ENCODE assay signal across 8 cellular contexts in genomic region chr14:52551696-52552062, GRCh38. TPM values are rescaled to one million over a fixed set of nuclear protein-coding genes. Genes with fewer than 3 reads are reported as not detected.
A peak's percentile ranks its signal among the peaks of the same experiment; 100 is the strongest.
DNase-seq lines count a peak whose midpoint lies in the region; ATAC-seq and TF ChIP-seq lines count a peak whose summit lies in the region.

No MANE protein-coding gene starts in this region.

- H3K9me3 ChIP-seq in parathyroid adenoma (ENCODE audit: control insufficient read depth, low read length) = no peaks in the 10 kb centered on the region

- intact Hi-C loops in activated T-helper 1 cell treated with anti-CD3 and anti-CD28 coated beads, Interleukin-12 subunit alpha, Interleukin-12 subunit beta, Interleukin-2, Interleukin-4 antibody, amounts not matched to agents 30 ng/mL and 10 ng/mL and 1 ng/mL, durations not matched to agents 14 hours and 24 hours and 36 hours (cut with micrococcal nuclease) = loop anchor here (1.0 to 5.0 kb wide), 18 partner anchors 21 to 1454 kb away; partner anchors contain the start of genes DDHD1, ERO1A, FERMT2 and GNG2

- H3K27me3 Mint-ChIP-seq in activated naive CD4-positive, alpha-beta T cell treated with anti-CD3 and anti-CD28 coated beads, Interleukin-2, amount 10 ng/mL, durations not matched to agents 7 days and 5 days = peaks cover 7% of the 10 kb centered on the region
- H3K27me3 Mint-ChIP-seq in activated T-helper 1 cell treated with anti-CD3 and anti-CD28 coated beads, Interleukin-12 subunit alpha, Interleukin-12 subunit beta, Interleukin-2, Interleukin-4 antibody, amounts not matched to agents 30 ng/mL and 10 ng/mL and 1 ng/mL, durations not matched to agents 14 hours and 24 hours and 36 hours (ENCODE audit: insufficient read depth) = peaks cover 20% of the 10 kb centered on the region

- H3K4me3 ChIP-seq in parathyroid adenoma (ENCODE audit: low read depth, low read length) = peak overlapping the region; percentile 78

- H3K27ac ChIP-seq in parathyroid adenoma = peak overlapping the region; percentile 82

- CTCF ChIA-PET in activated naive CD4-positive, alpha-beta T cell treated with anti-CD3 and anti-CD28 coated beads, Interleukin-2, amount 10 ng/mL, durations not matched to agents 7 days and 5 days (lab: Charles Lee) = interaction anchor here (1.0 to 1.5 kb wide), 4 partner anchors 8 to 251 kb away, joined by 3 to 4 read pairs (median 3); no protein-coding TSS in a partner anchor

- H3K36me3 ChIP-seq in parathyroid adenoma (ENCODE audit: control insufficient read depth, insufficient read depth, low read length) = no peaks in the 10 kb centered on the region

- H3K9ac ChIP-seq in parathyroid adenoma = peak overlapping the region; percentile 34

- peak; percentile 16 for TF ChIP-seq CTCF in parathyroid adenoma (IDR thresholded peaks at IDR 0.05)

- peaks cover 11% of the 10 kb centered on the region for H3K79me2 ChIP-seq in parathyroid adenoma

- H3K4me3 Mint-ChIP-seq in activated naive CD4-positive, alpha-beta T cell treated with anti-CD3 and anti-CD28 coated beads, Interleukin-2, amount 10 ng/mL, durations not matched to agents 7 days and 5 days = peak overlapping the region; percentile 76
- H3K4me3 Mint-ChIP-seq in activated T-helper 1 cell treated with anti-CD3 and anti-CD28 coated beads, Interleukin-12 subunit alpha, Interleukin-12 subunit beta, Interleukin-2, Interleukin-4 antibody, amounts not matched to agents 30 ng/mL and 10 ng/mL and 1 ng/mL, durations not matched to agents 14 hours and 24 hours and 36 hours = peak overlapping the region; percentile 88

- peaks cover 15% of the 10 kb centered on the region for H3K36me3 Mint-ChIP-seq in activated naive CD4-positive, alpha-beta T cell treated with anti-CD3 and anti-CD28 coated beads, Interleukin-2, amount 10 ng/mL, durations not matched to agents 7 days and 5 days
- H3K36me3 Mint-ChIP-seq in activated T-helper 1 cell treated with anti-CD3 and anti-CD28 coated beads, Interleukin-12 subunit alpha, Interleukin-12 subunit beta, Interleukin-2, Interleukin-4 antibody, amounts not matched to agents 30 ng/mL and 10 ng/mL and 1 ng/mL, durations not matched to agents 14 hours and 24 hours and 36 hours (ENCODE audit: low read depth) = peaks cover 10% of the 10 kb centered on the region

- H3K4me2 ChIP-seq in parathyroid adenoma (ENCODE audit: low read length) = peak overlapping the region; percentile 89

- H3K27ac Mint-ChIP-seq in activated naive CD4-positive, alpha-beta T cell treated with anti-CD3 and anti-CD28 coated beads, Interleukin-2, amount 10 ng/mL, durations not matched to agents 7 days and 5 days = peak overlapping the region; percentile 87
- peak overlapping the region; percentile 87 for H3K27ac Mint-ChIP-seq in activated T-helper 1 cell treated with anti-CD3 and anti-CD28 coated beads, Interleukin-12 subunit alpha, Interleukin-12 subunit beta, Interleukin-2, Interleukin-4 antibody, amounts not matched to agents 30 ng/mL and 10 ng/mL and 1 ng/mL, durations not matched to agents 14 hours and 24 hours and 36 hours

- H3K4me1 Mint-ChIP-seq in activated naive CD4-positive, alpha-beta T cell treated with anti-CD3 and anti-CD28 coated beads, Interleukin-2, amount 10 ng/mL, durations not matched to agents 7 days and 5 days = peaks cover 39% of the 10 kb centered on the region
- peaks cover 40% of the 10 kb centered on the region for H3K4me1 Mint-ChIP-seq in activated T-helper 1 cell treated with anti-CD3 and anti-CD28 coated beads, Interleukin-12 subunit alpha, Interleukin-12 subunit beta, Interleukin-2, Interleukin-4 antibody, amounts not matched to agents 30 ng/mL and 10 ng/mL and 1 ng/mL, durations not matched to agents 14 hours and 24 hours and 36 hours (ENCODE audit: low read depth)

- H3K9me3 Mint-ChIP-seq in activated naive CD4-positive, alpha-beta T cell treated with anti-CD3 and anti-CD28 coated beads, Interleukin-2, amount 10 ng/mL, durations not matched to agents 7 days and 5 days = no peaks in the 10 kb centered on the region
- no peaks in the 10 kb centered on the region for H3K9me3 Mint-ChIP-seq in activated T-helper 1 cell treated with anti-CD3 and anti-CD28 coated beads, Interleukin-12 subunit alpha, Interleukin-12 subunit beta, Interleukin-2, Interleukin-4 antibody, amounts not matched to agents 30 ng/mL and 10 ng/mL and 1 ng/mL, durations not matched to agents 14 hours and 24 hours and 36 hours

- peak; percentile 25 for DNase-seq in activated naive CD4-positive, alpha-beta T cell treated with anti-CD3 and anti-CD28 coated beads, Interleukin-2, amount 10 ng/mL, durations not matched to agents 7 days and 5 days
- no peak for DNase-seq in activated naive CD4-positive, alpha-beta T cell (lab: John Stamatoyannopoulos, UW)
- peak; percentile 67 for DNase-seq in NCI-H1694 treated with DMSO at 0.1 percent for 48 hours (lab: John Stamatoyannopoulos, UW)
- DNase-seq in activated T-helper 1 cell treated with anti-CD3 and anti-CD28 coated beads, Interleukin-12 subunit alpha, Interleukin-12 subunit beta, Interleukin-2, Interleukin-4 antibody, amounts not matched to agents 30 ng/mL and 10 ng/mL and 1 ng/mL, durations not matched to agents 14 hours and 24 hours and 36 hours (ENCODE audit: low spot score) = no peak
- peak; percentile 40 for DNase-seq in glomerular visceral epithelial cell (ENCODE audit: extremely low spot score)
- no peak for DNase-seq in activated CD4-positive, alpha-beta T cell treated with anti-CD3 and anti-CD28 coated beads for 48 hours

- H3K27me3 ChIP-seq in parathyroid adenoma (ENCODE audit: control insufficient read depth, insufficient read depth, low read length) = no peaks in the 10 kb centered on the region

- H3K4me1 ChIP-seq in parathyroid adenoma = peaks cover 4% of the 10 kb centered on the region

- H2AFZ ChIP-seq in parathyroid adenoma = peak overlapping the region; percentile 98

- ATAC-seq in GM21447 (IDR thresholded peaks at IDR 0.05; ENCODE audit: unreplicated experiment) = no peak

RNA-seq across cellular contexts. Expression of gene TXNDC16, which starts 0.6 kb away (rescaled TPM):
- 4.0 and 4.8 TPM in 2 replicates for total RNA-seq in activated T-helper 1 cell treated with anti-CD3 and anti-CD28 coated beads, Interleukin-12 subunit alpha, Interleukin-12 subunit beta, Interleukin-2, Interleukin-4 antibody, amounts not matched to agents 30 ng/mL and 10 ng/mL and 1 ng/mL, durations not matched to agents 14 hours and 24 hours and 36 hours

RNA-seq across cellular contexts. Expression of gene GPR137C, which starts 1.0 kb away (rescaled TPM):
- total RNA-seq in activated T-helper 1 cell treated with anti-CD3 and anti-CD28 coated beads, Interleukin-12 subunit alpha, Interleukin-12 subunit beta, Interleukin-2, Interleukin-4 antibody, amounts not matched to agents 30 ng/mL and 10 ng/mL and 1 ng/mL, durations not matched to agents 14 hours and 24 hours and 36 hours = 0.10 and 0.34 TPM in 2 replicates

Comparison
In these comparisons a context has a peak if more than half of its experiments do, and no peak if none do; other contexts are left out.
1. DNase-seq: peak in activated naive CD4-positive, alpha-beta T cell treated with anti-CD3 and anti-CD28 coated beads, Interleukin-2, amount 10 ng/mL, durations not matched to agents 7 days and 5 days (single experiment), NCI-H1694 treated with DMSO at 0.1 percent for 48 hours (single experiment) and glomerular visceral epithelial cell (single experiment); none in activated naive CD4-positive, alpha-beta T cell (0 of 4), activated T-helper 1 cell treated with anti-CD3 and anti-CD28 coated beads, Interleukin-12 subunit alpha, Interleukin-12 subunit beta, Interleukin-2, Interleukin-4 antibody, amounts not matched to agents 30 ng/mL and 10 ng/mL and 1 ng/mL, durations not matched to agents 14 hours and 24 hours and 36 hours (single experiment) and activated CD4-positive, alpha-beta T cell treated with anti-CD3 and anti-CD28 coated beads for 48 hours (single experiment).